14 cellular contexts compared by ENCODE assay signal in genomic region chr3:172848910-172849309, GRCh38.
A peak's percentile ranks its signal among the peaks of the same experiment; 100 is the strongest.
DNase-seq lines count a peak whose midpoint lies in the region; TF ChIP-seq lines count a peak whose summit lies in the region.
"Had no signal": no experiment of that assay in that cellular context is flagged by ENCODE, and none has a peak within 500 bp of the region (broad histone marks: within the 10 kb centered on the region; RNA-seq: fewer than 3 reads in every experiment).

No MANE protein-coding gene starts in this region.

- TF ChIP-seq POLR2A in prostate gland (IDR thresholded peaks at IDR 0.05): no peak

- H3K4me1 ChIP-seq in SJSA1 (replicated peaks): peaks cover 36% of the 10 kb centered on the region
- H3K4me1 ChIP-seq in fibroblast of lung (ENCODE audit: control insufficient read depth, extremely low read depth, insufficient read depth, low read length): no peaks in the 10 kb centered on the region
- no peaks in the 10 kb centered on the region for H3K4me1 ChIP-seq in prostate gland (replicated peaks)
- H3K4me1 ChIP-seq: sigmoid colon, upper lobe of right lung had no signal

- H3K36me3 ChIP-seq in SJSA1 (no peaks in the 10 kb centered on the region), fibroblast of lung (ENCODE audit: control insufficient read depth, insufficient read depth, low read length) (no peaks in the 10 kb centered on the region), prostate gland (no peaks in the 10 kb centered on the region)
- H3K36me3 ChIP-seq: sigmoid colon, upper lobe of right lung had no signal

- TF ChIP-seq CTCF in fibroblast of lung (conservative IDR thresholded peaks at IDR 0.05 in 1 of 2, IDR thresholded peaks at IDR 0.05 in 1 of 2; ENCODE audit: low read depth in 1 of 2, low read length in 2 of 2): no peak
- TF ChIP-seq CTCF in prostate gland (IDR thresholded peaks at IDR 0.05): no peak

- intact Hi-C loops in prostate gland (cut with DNase I): no loop called here

- H2AFZ ChIP-seq in fibroblast of lung (ENCODE audit: low read length): no peak overlapping the region

- no peaks in the 10 kb centered on the region for H3K27me3 ChIP-seq in SJSA1 (replicated peaks)
- no peaks in the 10 kb centered on the region for H3K27me3 ChIP-seq in fibroblast of lung (ENCODE audit: control insufficient read depth, insufficient read depth, low read length)
- H3K27me3 ChIP-seq in prostate gland (replicated peaks; ENCODE audit: insufficient read depth): no peaks in the 10 kb centered on the region
- H3K27me3 ChIP-seq: sigmoid colon, upper lobe of right lung had no signal

- no peaks in the 10 kb centered on the region for H3K79me2 ChIP-seq in fibroblast of lung (ENCODE audit: control insufficient read depth, insufficient read depth, low read length)

- H3K4me2 ChIP-seq in fibroblast of lung (ENCODE audit: extremely low read depth, insufficient read depth, low read length): no peak overlapping the region

- DNase-seq in GM03348 (ENCODE audit: low spot score) (peak; percentile 45), SJSA1 (ENCODE audit: low read depth in 1 of 2, low spot score in 2 of 2) (peak in 1 of 2 experiments; percentile 41), fibroblast of lung (ENCODE audit: low read depth in 2 of 2) (peak; percentile 31 to 83), skeletal muscle cell (ENCODE audit: low read depth) (peak; percentile 86), NCI-H128 (lab: John Stamatoyannopoulos, UW; ENCODE audit: unreplicated experiment) (no peak), prostate gland (ENCODE audit: low spot score) (no peak)
- no peak for DNase-seq in stimulated activated CD4-positive, alpha-beta T cell treated with anti-CD3 and anti-CD28 coated beads, Interleukin-4, amount 100 ng/mL, for 1 hour
- DNase-seq: activated CD8-positive, alpha-beta T cell treated with anti-CD3 and anti-CD28 coated beads, Interleukin-2, amount 10 ng/mL, durations not matched to agents 7 days and 5 days; dorsolateral prefrontal cortex; mesendoderm; NCI-H1105; NCI-H345; sigmoid colon; upper lobe of right lung had no signal

- no peak overlapping the region for H3K9ac ChIP-seq in fibroblast of lung (ENCODE audit: insufficient read depth, low read length)

- no peaks in the 10 kb centered on the region for H4K20me1 ChIP-seq in fibroblast of lung (ENCODE audit: control insufficient read depth, extremely low read depth, insufficient read depth, low read length)

- H3K9me3 ChIP-seq in SJSA1 (replicated peaks): no peaks in the 10 kb centered on the region
- no peaks in the 10 kb centered on the region for H3K9me3 ChIP-seq in fibroblast of lung (ENCODE audit: control insufficient read depth, insufficient read depth, low read depth, low read length)
- H3K9me3 ChIP-seq in prostate gland: no peaks in the 10 kb centered on the region
- H3K9me3 ChIP-seq: sigmoid colon, upper lobe of right lung had no signal

- H3K4me3 ChIP-seq in SJSA1 (no peak overlapping the region), fibroblast of lung (replicated peaks in 1 of 4; ENCODE audit: control extremely low read depth in 1 of 4, insufficient read depth in 1 of 4, low read depth in 3 of 4, low read length in 4 of 4) (no peak overlapping the region), skeletal muscle cell (ENCODE audit: low read depth, low read length) (no peak overlapping the region), prostate gland (no peak overlapping the region)
- H3K4me3 ChIP-seq: dorsolateral prefrontal cortex, sigmoid colon, upper lobe of right lung had no signal

- 23% methylated on average over 1 of the region's 1 CpG for WGBS in prostate gland

- peak overlapping the region; percentile 10; the same call in 1 of the 2 replicates for H3K27ac ChIP-seq in SJSA1
- H3K27ac ChIP-seq in fibroblast of lung (ENCODE audit: insufficient read depth, low read length): no peak overlapping the region
- no peak overlapping the region for H3K27ac ChIP-seq in prostate gland
- H3K27ac ChIP-seq: dorsolateral prefrontal cortex, sigmoid colon, upper lobe of right lung had no signal

Comparison
In these comparisons a context has a peak if more than half of its experiments do, and no peak if none do; other contexts are left out.
1. DNase-seq: peak in GM03348 (single experiment), fibroblast of lung (2 of 2) and skeletal muscle cell (single experiment); none in NCI-H128 (single experiment), stimulated activated CD4-positive, alpha-beta T cell treated with anti-CD3 and anti-CD28 coated beads, Interleukin-4, amount 100 ng/mL, for 1 hour (single experiment) and prostate gland (single experiment).